In the genomic region with DNA sequence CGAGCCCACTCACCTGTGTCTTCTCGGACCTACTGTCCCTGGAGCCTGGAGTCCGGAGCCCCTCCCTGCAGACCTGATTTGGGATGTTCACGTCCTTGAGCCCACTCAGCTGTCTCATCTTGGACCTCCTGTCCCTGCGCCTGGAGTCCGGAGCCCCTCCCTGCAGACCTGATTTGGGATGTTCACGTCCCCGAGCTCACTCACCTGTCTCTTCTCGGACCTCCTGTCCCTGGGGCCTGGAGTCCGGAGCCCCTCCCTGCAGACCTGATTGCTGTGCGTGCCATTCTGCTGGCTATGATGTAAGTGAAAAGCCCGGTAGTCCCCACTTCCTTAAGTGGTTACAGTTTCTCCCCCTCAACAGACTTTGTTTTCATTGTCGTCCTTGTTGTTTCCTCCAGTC, we compare ENCODE assay signal across 17 cellular contexts.
"Had no signal": no experiment of that assay in that cellular context is flagged by ENCODE, and none has a peak within 500 bp of the region (broad histone marks: within the 10 kb centered on the region; RNA-seq: fewer than 3 reads in every experiment).

No MANE protein-coding gene starts in this region.

- DNase-seq: activated CD4-positive, alpha-beta T cell treated with anti-CD3 and anti-CD28 coated beads for 36 hours; activated naive CD4-positive, alpha-beta T cell treated with Interleukin-2 at 50 U/mL for 16 hours; activated naive CD8-positive, alpha-beta T cell treated with anti-CD3 and anti-CD28 coated beads, Interleukin-2, amount 10 ng/mL, durations not matched to agents 7 days and 5 days; amygdala; body of pancreas; foreskin keratinocyte; mammary epithelial cell; midbrain; occipital lobe; retina; stimulated activated naive CD8-positive, alpha-beta T cell treated with anti-CD3 and anti-CD28 coated beads, Interleukin-15, amount 100 ng/mL, for 72 hours had no signal

- H2AFZ ChIP-seq: hepatocyte had no signal

- H3K79me2 ChIP-seq: hepatocyte had no signal

- H3K9me3 Mint-ChIP-seq: endodermal cell had no signal

- H3K4me1 ChIP-seq: body of pancreas, foreskin keratinocyte had no signal

- H3K4me1 Mint-ChIP-seq: activated CD4-positive, alpha-beta T cell treated with anti-CD3 and anti-CD28 coated beads for 36 hours; nephron; stimulated activated naive CD8-positive, alpha-beta T cell treated with anti-CD3 and anti-CD28 coated beads, Interleukin-15, amount 100 ng/mL, for 72 hours had no signal

- H3K4me3 Mint-ChIP-seq: activated CD4-positive, alpha-beta T cell treated with anti-CD3 and anti-CD28 coated beads for 36 hours; activated naive CD8-positive, alpha-beta T cell treated with anti-CD3 and anti-CD28 coated beads, Interleukin-2, amount 10 ng/mL, durations not matched to agents 7 days and 5 days; endodermal cell; nephron; stimulated activated naive CD8-positive, alpha-beta T cell treated with anti-CD3 and anti-CD28 coated beads, Interleukin-15, amount 100 ng/mL, for 72 hours had no signal

- H3K27ac ChIP-seq: body of pancreas, dorsolateral prefrontal cortex, epithelial cell of prostate, foreskin keratinocyte, hepatocyte, SK-N-MC had no signal

- H3K4me2 ChIP-seq: hepatocyte had no signal

- H3K27ac Mint-ChIP-seq: activated CD4-positive, alpha-beta T cell treated with anti-CD3 and anti-CD28 coated beads for 36 hours; activated naive CD8-positive, alpha-beta T cell treated with anti-CD3 and anti-CD28 coated beads, Interleukin-2, amount 10 ng/mL, durations not matched to agents 7 days and 5 days; endodermal cell; nephron had no signal

- H3K9me3 ChIP-seq: body of pancreas had no signal

- H3K4me3 ChIP-seq: body of pancreas, dorsolateral prefrontal cortex, hepatocyte, SK-N-MC had no signal

- H3K27me3 ChIP-seq: body of pancreas, foreskin keratinocyte had no signal
